ENCODE assay signal across 17 cellular contexts in the genomic region with DNA sequence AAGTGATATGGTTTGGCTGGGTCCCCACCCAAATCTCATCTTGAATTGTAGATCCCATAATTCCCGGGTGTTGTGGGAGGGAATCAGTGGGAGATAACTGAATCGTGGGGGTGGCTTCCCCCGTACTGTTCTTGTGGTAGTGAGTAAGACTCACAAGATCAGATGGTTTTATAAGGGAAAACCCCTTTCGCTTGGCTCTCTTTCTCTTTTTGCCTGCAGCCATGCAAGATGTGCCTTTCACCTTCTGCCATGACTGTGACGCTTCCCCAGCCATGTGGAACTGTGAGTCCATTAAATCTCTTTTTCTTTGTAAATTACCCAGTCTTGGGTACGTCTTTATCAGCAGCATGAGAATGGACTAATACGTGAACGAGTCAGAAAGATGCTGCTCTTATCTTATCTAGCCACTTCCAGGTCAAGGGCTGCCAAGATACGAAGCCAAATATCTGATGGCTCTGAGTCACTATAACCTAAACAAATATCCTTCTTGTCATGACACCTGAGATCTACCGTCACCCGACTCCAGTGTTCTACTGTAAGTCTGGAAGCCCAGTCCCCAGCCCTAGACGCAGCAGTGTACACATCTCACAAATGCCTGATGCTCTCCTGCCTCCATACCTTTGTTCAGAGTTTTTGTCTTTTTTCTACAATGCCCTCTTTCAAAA. TPM values are rescaled to one million over a fixed set of nuclear protein-coding genes. Genes with fewer than 3 reads are reported as not detected.
DNase-seq lines count a peak whose midpoint lies in the region; ATAC-seq and TF ChIP-seq lines count a peak whose summit lies in the region.
"Had no signal": no experiment of that assay in that cellular context is flagged by ENCODE, and none has a peak within 500 bp of the region (broad histone marks: within the 10 kb centered on the region; RNA-seq: fewer than 3 reads in every experiment).

No MANE protein-coding gene starts in this region.

- no peak overlapping the region for H3K4me3 ChIP-seq in GM06990 (replicated peaks; ENCODE audit: low read depth, low read length)
- no peak overlapping the region for H3K4me3 ChIP-seq in fibroblast of the aortic adventitia (ENCODE audit: low read depth, low read length)
- H3K4me3 ChIP-seq: esophagus muscularis mucosa, SJCRH30 had no signal

- peak; percentile 23 for DNase-seq in GM06990 (ENCODE audit: extremely low read depth, insufficient read length)
- DNase-seq in NCI-H2029 treated with DMSO at 0.1 percent for 48 hours (lab: John Stamatoyannopoulos, UW), result peak; percentile 15
- DNase-seq in fibroblast of the aortic adventitia (ENCODE audit: low read depth), result peak; percentile 7
- no peak for DNase-seq in NCI-H2081 (lab: John Stamatoyannopoulos, UW)
- DNase-seq in COR-L47 (lab: John Stamatoyannopoulos, UW), result no peak
- DNase-seq in hypothalamus (lab: John Stamatoyannopoulos, UW), result no peak
- DNase-seq in NCI-H69 (lab: John Stamatoyannopoulos, UW), result no peak
- DNase-seq: activated T-cell treated with anti-CD3 and anti-CD28 coated beads, Interleukin-2, amount 50 U/mL, for 72 hours; caudate nucleus; KBM-7; naive thymus-derived CD4-positive, alpha-beta T cell; NCI-H524; SJCRH30; WERI-Rb-1 had no signal

- TF ChIP-seq CTCF in GM06990 (IDR thresholded peaks at IDR 0.05; ENCODE audit: insufficient read depth, low read length, poor library complexity, severe bottlenecking), result no peak
- no peak for TF ChIP-seq CTCF in fibroblast of the aortic adventitia (IDR thresholded peaks at IDR 0.05; ENCODE audit: insufficient read depth, low read length)

- peak; percentile 61 for ATAC-seq in GM21619 (IDR thresholded peaks at IDR 0.05; ENCODE audit: unreplicated experiment)
- ATAC-seq: activated T-cell treated with anti-CD3 and anti-CD28 coated beads, Interleukin-2, amount 50 U/mL, for 72 hours; naive thymus-derived CD4-positive, alpha-beta T cell; sciatic nerve had no signal

- no peaks in the 10 kb centered on the region; the same call in none of the 2 replicates for H3K27me3 ChIP-seq in GM06990 (replicated peaks; ENCODE audit: control insufficient read depth, insufficient read depth, low read length)
- H3K27me3 ChIP-seq: SJCRH30 had no signal

- H3K36me3 ChIP-seq in GM06990 (ENCODE audit: control insufficient read depth, insufficient read depth, low read length), result no peaks in the 10 kb centered on the region
- H3K36me3 ChIP-seq: esophagus muscularis mucosa, SJCRH30, WERI-Rb-1 had no signal

RNA-seq across cellular contexts. Expression of gene SLC15A1, which starts 45.9 kb away (rescaled TPM):
- total RNA-seq in fibroblast of the aortic adventitia (ENCODE audit: low replicate concordance), result not detected in 2 replicates
- total RNA-seq: activated T-cell treated with anti-CD3 and anti-CD28 coated beads, Interleukin-2, amount 50 U/mL, for 72 hours; esophagus muscularis mucosa; naive thymus-derived CD4-positive, alpha-beta T cell had no signal

Comparison
In these comparisons a context has a peak if more than half of its experiments do, and no peak if none do; other contexts are left out.
1. DNase-seq: peak in GM06990 (single experiment), NCI-H2029 treated with DMSO at 0.1 percent for 48 hours (single experiment) and fibroblast of the aortic adventitia (single experiment); none in NCI-H2081 (0 of 2), COR-L47 (single experiment), hypothalamus (0 of 51) and NCI-H69 (single experiment).